ENCODE assay signal across 8 cellular contexts in the genomic region with DNA sequence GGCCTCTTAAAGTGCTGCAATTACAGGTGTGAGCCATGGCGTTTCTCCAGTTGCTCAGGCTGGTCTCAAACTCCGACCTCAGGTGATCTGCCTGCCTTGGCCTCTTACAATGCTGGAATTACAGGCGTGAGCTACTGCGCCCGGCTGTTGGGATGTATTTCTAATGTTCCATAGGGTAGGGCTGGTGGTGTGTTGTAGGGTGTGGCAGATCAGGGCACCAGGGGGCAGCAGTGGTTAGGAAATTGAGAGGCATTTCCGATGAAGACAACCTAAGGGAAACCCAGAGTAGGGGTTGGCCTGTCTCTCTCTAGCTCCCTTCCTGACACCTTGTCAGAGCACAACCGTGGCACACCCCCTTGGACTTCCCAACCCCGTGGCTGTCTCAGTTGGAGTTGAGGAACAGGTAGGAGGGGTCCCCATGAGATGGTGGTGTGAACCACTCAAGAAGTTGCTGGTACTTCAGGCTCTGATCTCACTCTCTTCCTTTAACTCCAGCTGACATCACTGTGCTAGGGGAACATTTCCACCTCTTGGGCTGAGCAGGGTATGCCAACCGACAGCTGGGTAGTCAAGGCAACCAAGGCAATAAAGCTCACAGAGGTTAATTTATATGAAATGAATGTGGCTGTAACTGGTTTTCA. TPM values are rescaled to one million over a fixed set of nuclear protein-coding genes. Genes with fewer than 3 reads are reported as not detected.
DNase-seq lines count a peak whose midpoint lies in the region; ATAC-seq and TF ChIP-seq lines count a peak whose summit lies in the region.

No MANE protein-coding gene starts in this region.

- peak; percentile 84 for TF ChIP-seq CTCF in 22Rv1 (IDR thresholded peaks at IDR 0.05)
- peak; percentile 74 for TF ChIP-seq CTCF in GM13976 (IDR thresholded peaks at IDR 0.05; ENCODE audit: borderline replicate concordance, control extremely low read depth, extremely low read depth, insufficient read depth, missing control alignments)
- peak; percentile 19 to 55 (median 38) for TF ChIP-seq CTCF in ascending aorta (IDR thresholded peaks at IDR 0.05)

- no peaks in the 10 kb centered on the region for H3K9me3 ChIP-seq in ascending aorta

- no peaks in the 10 kb centered on the region for H3K36me3 ChIP-seq in ascending aorta

- no peaks in the 10 kb centered on the region for H3K4me1 ChIP-seq in ascending aorta

- in situ Hi-C loops in GM13976 (cut with MboI; ENCODE audit: low sequenced_read_pairs, unreplicated experiment): loop anchor here (10.0 kb wide), 1 partner anchor 98 kb away; no protein-coding TSS in a partner anchor

- intact Hi-C loops in ascending aorta (cut with DNase I): no loop called here

- no peak overlapping the region for H3K4me3 ChIP-seq in ascending aorta

- H3K27me3 ChIP-seq in ascending aorta: no peaks in the 10 kb centered on the region

- DNase-seq in GM13976 (ENCODE audit: low spot score) (peak; percentile 78), NCI-H187 (lab: John Stamatoyannopoulos, UW) (peak; percentile 29 to 34), T-helper 2 cell (peak; percentile 38 to 76 (median 64)), ascending aorta (ENCODE audit: low spot score in 2 of 2) (peak in 1 of 2 donors; percentile 77), iPS DF 19.7 (ENCODE audit: low read depth, low spot score) (peak; percentile 68)
- peak; percentile 61 to 85 (median 76) for DNase-seq in stimulated activated CD4-positive, alpha-beta T cell treated with anti-CD3 and anti-CD28 coated beads, Interleukin-12 subunit alpha, Interleukin-12 subunit beta, amount 100 ng/mL, for 48 hours (ENCODE audit: low read depth in 2 of 3, low spot score in 1 of 3)

- H3K27ac ChIP-seq in 22Rv1 (no peak overlapping the region), ascending aorta (no peak overlapping the region)

- ATAC-seq in GM21515 (IDR thresholded peaks at IDR 0.05; ENCODE audit: unreplicated experiment): no peak

RNA-seq across cellular contexts. Expression of a gene that starts 32.9 kb away (rescaled TPM):
- 139 TPM for total RNA-seq in ascending aorta
